Comparison of ENCODE assay signal across 20 cellular contexts in the genomic region with DNA sequence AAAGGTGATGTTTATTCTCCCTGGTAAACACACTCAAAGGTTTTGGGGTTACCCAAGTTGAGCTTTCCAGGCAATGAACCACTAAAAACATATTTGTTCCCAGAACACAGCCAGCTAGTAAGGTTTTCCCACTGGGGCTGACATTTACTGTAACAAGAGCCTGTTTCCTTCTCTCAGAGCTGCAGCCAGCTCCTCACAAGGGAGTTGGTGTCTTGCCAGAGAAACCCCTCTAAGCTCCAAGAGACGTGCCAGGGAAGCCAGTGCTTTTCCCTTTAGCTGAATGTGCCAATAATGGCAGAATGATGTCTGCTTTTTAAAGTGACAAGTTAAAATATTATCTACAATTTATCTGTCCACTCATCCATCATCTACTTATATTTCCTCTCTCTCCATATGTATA.
"Had no signal": no experiment of that assay in that cellular context is flagged by ENCODE, and none has a peak within 500 bp of the region (broad histone marks: within the 10 kb centered on the region; RNA-seq: fewer than 3 reads in every experiment).

No MANE protein-coding gene starts in this region.

- H3K27ac ChIP-seq: heart left ventricle, left ventricle myocardium inferior, neural progenitor cell, neutrophil, parathyroid adenoma, right atrium auricular region, right lobe of liver, stomach, testis, thyroid gland had no signal

- H3K4me1 ChIP-seq: heart left ventricle, left ventricle myocardium inferior, neural progenitor cell, parathyroid adenoma, right atrium auricular region, right lobe of liver, stomach, testis, thyroid gland had no signal

- H3K9me3 ChIP-seq: heart left ventricle, left ventricle myocardium inferior, neutrophil, right atrium auricular region, right lobe of liver, testis, thyroid gland had no signal

- ATAC-seq: heart left ventricle; naive thymus-derived CD8-positive, alpha-beta T cell; right lobe of liver; stimulated activated naive B cell treated with anti-CD40 and anti-IgM and Interleukin-4, amounts not matched to agents 10 μg/mL and 1 μg/mL and 100 μg/mL, for 72 hours; stimulated activated naive CD8-positive, alpha-beta T cell treated with anti-CD3 and anti-CD28 coated beads, Interleukin-15, Interleukin-2, amounts not matched to agents 100 U/mL and 50 U/mL, for 24 hours had no signal

- DNase-seq: heart left ventricle; islet precursor cell; left ventricle myocardium inferior; naive thymus-derived CD8-positive, alpha-beta T cell; occipital lobe; right lobe of liver; stimulated activated CD4-positive, alpha-beta T cell treated with anti-CD3 and anti-CD28 coated beads, Interleukin-2, amount 100 ng/mL, for 24 hours; stimulated activated CD4-positive, alpha-beta T cell treated with anti-CD3 and anti-CD28 coated beads, Interleukin-4, amount 100 ng/mL, for 1 hour; stimulated activated naive B cell treated with anti-CD40 and anti-IgM and Interleukin-4, amounts not matched to agents 10 μg/mL and 1 μg/mL and 100 μg/mL, for 72 hours; stimulated activated naive CD8-positive, alpha-beta T cell treated with anti-CD3 and anti-CD28 coated beads, Interleukin-15, Interleukin-2, amounts not matched to agents 100 U/mL and 50 U/mL, for 24 hours; stomach; testis; thyroid gland; trophoblast cell had no signal

- H3K9ac ChIP-seq: neural progenitor cell, parathyroid adenoma had no signal

- H3K4me2 ChIP-seq: neural progenitor cell, smooth muscle cell had no signal

- H3K27me3 ChIP-seq: heart left ventricle, neutrophil, right atrium auricular region, right lobe of liver, stomach, testis, thyroid gland had no signal

- H3K4me3 ChIP-seq: heart left ventricle, left ventricle myocardium inferior, lung, neural progenitor cell, right atrium auricular region, right lobe of liver, smooth muscle cell, stomach, testis, thyroid gland had no signal

- H2AFZ ChIP-seq: neural progenitor cell, parathyroid adenoma had no signal

- H3K79me2 ChIP-seq: parathyroid adenoma had no signal

- H3K36me3 ChIP-seq: heart left ventricle, left ventricle myocardium inferior, neural progenitor cell, neutrophil, right atrium auricular region, right lobe of liver, stomach, thyroid gland had no signal
